ENCODE assay signal across 8 cellular contexts in genomic region chr1:149997585-149998262, GRCh38.
DNase-seq lines count a peak whose midpoint lies in the region; ATAC-seq and TF ChIP-seq lines count a peak whose summit lies in the region.

No MANE protein-coding gene starts in this region.

- no peak for TF ChIP-seq CTCF in GM06990 (IDR thresholded peaks at IDR 0.05; ENCODE audit: insufficient read depth, low read length, poor library complexity, severe bottlenecking)
- no peak for TF ChIP-seq CTCF in GM20000 (IDR thresholded peaks at IDR 0.05; ENCODE audit: extremely low read depth, missing control alignments)
- TF ChIP-seq CTCF in foreskin fibroblast (IDR thresholded peaks at IDR 0.05; ENCODE audit: low read depth, low read length) = no peak

- ATAC-seq in HG03520 (IDR thresholded peaks at IDR 0.05; ENCODE audit: unreplicated experiment) = peak; percentile 76

- DNase-seq in GM06990 (ENCODE audit: extremely low read depth, insufficient read length) (peak; percentile 89), GM20000 (ENCODE audit: low spot score) (peak; percentile 42), NCI-H1930 (lab: John Stamatoyannopoulos, UW) (no peak), COR-L47 (lab: John Stamatoyannopoulos, UW) (no peak), foreskin fibroblast (no peak), DMS79 (lab: John Stamatoyannopoulos, UW) (no peak)

- H3K36me3 ChIP-seq in GM06990 (ENCODE audit: control insufficient read depth, insufficient read depth, low read length) = no peaks in the 10 kb centered on the region

- peak overlapping the region; percentile 37 for H3K4me3 ChIP-seq in GM06990 (replicated peaks; ENCODE audit: low read depth, low read length)
- H3K4me3 ChIP-seq in foreskin fibroblast (ENCODE audit: low read depth in 1 of 2, low read length in 2 of 2) = no peak overlapping the region

- peak overlapping the region; percentile 11 for H3K27ac ChIP-seq in cingulate gyrus (ENCODE audit: low read depth, low read length)

- H3K27me3 ChIP-seq in GM06990 (replicated peaks; ENCODE audit: control insufficient read depth, insufficient read depth, low read length) = no peaks in the 10 kb centered on the region

Comparison
In these comparisons a context has a peak if more than half of its experiments do, and no peak if none do; other contexts are left out.
1. DNase-seq: peak in GM06990 (single experiment) and GM20000 (single experiment); none in NCI-H1930 (0 of 2), COR-L47 (single experiment), foreskin fibroblast (0 of 2) and DMS79 (single experiment).